8 cellular contexts compared by ENCODE assay signal in the genomic region with DNA sequence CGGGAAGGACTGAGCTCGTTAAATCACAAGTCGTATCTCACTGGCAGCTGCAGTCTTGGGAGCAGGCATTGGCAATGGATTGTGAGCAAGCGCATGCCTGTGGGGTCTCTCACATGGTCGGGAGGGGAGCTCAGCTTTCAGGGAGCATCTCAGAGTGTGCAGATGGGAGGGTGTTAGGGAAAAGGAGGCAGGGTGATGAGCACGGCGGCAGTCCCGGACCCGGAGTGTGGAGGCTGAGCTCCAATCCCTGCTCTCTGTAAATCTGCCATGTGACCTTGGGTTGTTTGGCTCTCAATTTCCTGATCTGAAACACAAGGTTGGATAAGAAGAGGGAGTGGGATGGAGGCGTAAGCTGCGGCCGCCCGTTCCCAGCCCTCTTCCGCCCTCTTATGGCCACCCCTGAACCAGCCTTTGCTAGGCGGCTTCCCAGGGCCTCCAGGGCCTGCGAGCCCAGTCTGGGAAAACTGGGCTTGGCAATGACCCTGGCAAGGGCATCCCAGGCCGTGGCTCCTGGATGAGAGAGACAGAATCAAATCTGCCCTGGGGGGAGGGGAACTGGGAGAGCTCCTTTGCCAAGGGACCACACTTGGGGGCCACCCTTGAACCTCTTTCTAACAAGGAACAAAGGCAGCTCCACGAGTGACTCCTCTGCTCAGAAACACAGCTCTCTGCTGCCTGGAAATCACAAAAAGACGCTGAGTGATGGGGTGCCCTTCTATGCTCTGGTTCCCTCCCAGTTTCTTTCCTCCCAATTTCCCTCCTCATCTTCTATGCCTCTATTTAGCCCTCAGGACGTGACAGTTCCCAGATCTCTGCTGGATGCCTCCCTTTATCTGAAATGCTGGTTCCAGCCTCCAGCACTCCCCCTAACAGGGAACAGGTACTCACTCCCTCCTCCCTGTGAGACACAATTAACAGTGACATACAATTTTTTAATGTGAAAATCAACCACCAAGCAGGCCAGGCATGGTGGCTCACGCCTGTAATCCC. TPM values are rescaled to one million over a fixed set of nuclear protein-coding genes. Genes with fewer than 3 reads are reported as not detected.
A peak's percentile ranks its signal among the peaks of the same experiment; 100 is the strongest.
DNase-seq lines count a peak whose midpoint lies in the region; ATAC-seq, FAIRE-seq and TF ChIP-seq lines count a peak whose summit lies in the region.

No MANE protein-coding gene starts in this region.

- H3K27ac Mint-ChIP-seq in astrocyte (ENCODE audit: unreplicated experiment) (no peak overlapping the region), progenitor cell of endocrine pancreas (no peak overlapping the region)

- H4K20me1 ChIP-seq in astrocyte (ENCODE audit: insufficient read depth, low read length) = no peaks in the 10 kb centered on the region

- peak overlapping the region; percentile 84 for H3K4me2 ChIP-seq in astrocyte (ENCODE audit: low read length)

- no peak overlapping the region for H3K4me3 Mint-ChIP-seq in astrocyte (ENCODE audit: unreplicated experiment)
- H3K4me3 Mint-ChIP-seq in progenitor cell of endocrine pancreas (ENCODE audit: low read depth) = peak overlapping the region; percentile 6

- H3K9me3 Mint-ChIP-seq in astrocyte (ENCODE audit: unreplicated experiment) = peaks cover 3% of the 10 kb centered on the region
- H3K9me3 Mint-ChIP-seq in progenitor cell of endocrine pancreas (ENCODE audit: low read depth) = no peaks in the 10 kb centered on the region

- H3K4me1 Mint-ChIP-seq in astrocyte (ENCODE audit: low read depth, unreplicated experiment) = peaks cover 13% of the 10 kb centered on the region
- peaks cover 3% of the 10 kb centered on the region for H3K4me1 Mint-ChIP-seq in progenitor cell of endocrine pancreas (ENCODE audit: low read depth)

- in situ Hi-C loops in GM13977 (cut with MboI; ENCODE audit: low pct_unique_long_range_greater_than_20kb, low sequenced_read_pairs, unreplicated experiment) = loop anchor here (25.0 kb wide), 1 partner anchor 397 kb away; no protein-coding TSS in a partner anchor

- H3K27me3 ChIP-seq in astrocyte (ENCODE audit: insufficient read depth, low read length) (no peaks in the 10 kb centered on the region), right atrium auricular region (no peaks in the 10 kb centered on the region)

- DNase-seq in AG08396 (ENCODE audit: low spot score) (peak; percentile 89), GM13977 (ENCODE audit: low spot score) (peak; percentile 65), NCI-H446 treated with DMSO at 0.1 percent for 48 hours (lab: John Stamatoyannopoulos, UW) (peak; percentile 66), astrocyte (ENCODE audit: low read depth) (peak; percentile 68), right atrium auricular region (ENCODE audit: low spot score) (peak; percentile 74), progenitor cell of endocrine pancreas (ENCODE audit: low spot score, unreplicated experiment) (peak; percentile 52)
- no peak for DNase-seq in central memory CD4-positive, alpha-beta T cell

- H3K9me3 ChIP-seq in astrocyte (ENCODE audit: insufficient read depth, low read depth, low read length) = no peaks in the 10 kb centered on the region
- H3K9me3 ChIP-seq in right atrium auricular region = no peaks in the 10 kb centered on the region

- H3K36me3 ChIP-seq in astrocyte (ENCODE audit: insufficient read depth, low read length) (no peaks in the 10 kb centered on the region), right atrium auricular region (no peaks in the 10 kb centered on the region)

- peak; percentile 85 for FAIRE-seq in astrocyte (lab: Jason Lieb, UNC)

- peak overlapping the region; percentile 27 for H3K9ac ChIP-seq in astrocyte (ENCODE audit: low read length)

- H3K36me3 Mint-ChIP-seq in astrocyte (ENCODE audit: low read depth, unreplicated experiment) = no peaks in the 10 kb centered on the region
- H3K36me3 Mint-ChIP-seq in progenitor cell of endocrine pancreas (ENCODE audit: insufficient read depth) = no peaks in the 10 kb centered on the region

- peak overlapping the region; percentile 90 for H2AFZ ChIP-seq in astrocyte (ENCODE audit: low read depth, low read length)

- H3K4me3 ChIP-seq in astrocyte (ENCODE audit: insufficient read depth, low read depth, low read length) (peak overlapping the region; percentile 40), right atrium auricular region (peak overlapping the region in 1 of 2 donors; percentile 7)

- H3K27ac ChIP-seq in astrocyte (ENCODE audit: low read depth, low read length) (no peak overlapping the region), right atrium auricular region (no peak overlapping the region)

- H3K27me3 Mint-ChIP-seq in astrocyte (ENCODE audit: low read depth, unreplicated experiment) (peaks cover 11% of the 10 kb centered on the region), progenitor cell of endocrine pancreas (peaks cover 15% of the 10 kb centered on the region)

- no peak for ATAC-seq in HG02938 (IDR thresholded peaks at IDR 0.05; ENCODE audit: unreplicated experiment)

- peak; percentile 72 for TF ChIP-seq CTCF in GM13977 (IDR thresholded peaks at IDR 0.05; ENCODE audit: extremely low read depth, insufficient read depth, missing control alignments)
- TF ChIP-seq CTCF in astrocyte (IDR thresholded peaks at IDR 0.05; ENCODE audit: insufficient read depth, low read depth, low read length) = peak; percentile 69
- TF ChIP-seq CTCF in right atrium auricular region (IDR thresholded peaks at IDR 0.05) = peak; percentile 81 to 91
- peak; percentile 83 for TF ChIP-seq CTCF in progenitor cell of endocrine pancreas (IDR thresholded peaks at IDR 0.05; ENCODE audit: unreplicated experiment)

- H3K4me1 ChIP-seq in astrocyte (ENCODE audit: insufficient read depth, low read length) = peaks cover 8% of the 10 kb centered on the region
- H3K4me1 ChIP-seq in right atrium auricular region = peaks cover 0 to 17% of the 10 kb centered on the region in 2 donors

- H3K79me2 ChIP-seq in astrocyte (ENCODE audit: insufficient read depth, low read length) = no peaks in the 10 kb centered on the region

RNA-seq across cellular contexts. Expression of gene LOXL4, which starts 41.7 kb away (rescaled TPM):
- total RNA-seq in astrocyte (26.6 and 41.2 TPM in 2 replicates), right atrium auricular region (1 to 10 TPM; 1.5 to 1.6 TPM), progenitor cell of endocrine pancreas (3.6 and 3.7 TPM in 2 replicates)
